In genomic region chr1:203754455-203754864, GRCh38 we compare ENCODE assay signal across 9 cellular contexts. TPM values are rescaled to one million over a fixed set of nuclear protein-coding genes. Genes with fewer than 3 reads are reported as not detected.
DNase-seq lines count a peak whose midpoint lies in the region; ATAC-seq lines count a peak whose summit lies in the region.
"Had no signal": no experiment of that assay in that cellular context is flagged by ENCODE, and none has a peak within 500 bp of the region (broad histone marks: within the 10 kb centered on the region; RNA-seq: fewer than 3 reads in every experiment).

No MANE protein-coding gene starts in this region.

- no peaks in the 10 kb centered on the region for H3K36me3 Mint-ChIP-seq in T-helper 2 cell treated with Interferon-gamma antibody and Interleukin-4, amounts not matched to agents 5 μg/mL and 100 μg/mL, for 36 hours (ENCODE audit: low read depth)
- no peaks in the 10 kb centered on the region for H3K36me3 Mint-ChIP-seq in memory B cell

- peak overlapping the region; percentile 67 for H3K27ac Mint-ChIP-seq in T-helper 2 cell treated with Interferon-gamma antibody and Interleukin-4, amounts not matched to agents 5 μg/mL and 100 μg/mL, for 36 hours
- H3K27ac Mint-ChIP-seq in memory B cell: peak overlapping the region; percentile 96

- no peaks in the 10 kb centered on the region for H3K9me3 Mint-ChIP-seq in T-helper 2 cell treated with Interferon-gamma antibody and Interleukin-4, amounts not matched to agents 5 μg/mL and 100 μg/mL, for 36 hours
- peaks cover 3% of the 10 kb centered on the region for H3K9me3 Mint-ChIP-seq in memory B cell

- peak overlapping the region; percentile 3 for H3K4me3 Mint-ChIP-seq in T-helper 2 cell treated with Interferon-gamma antibody and Interleukin-4, amounts not matched to agents 5 μg/mL and 100 μg/mL, for 36 hours
- peak overlapping the region; percentile 70 for H3K4me3 Mint-ChIP-seq in memory B cell

- peaks cover 14% of the 10 kb centered on the region for H3K4me1 Mint-ChIP-seq in T-helper 2 cell treated with Interferon-gamma antibody and Interleukin-4, amounts not matched to agents 5 μg/mL and 100 μg/mL, for 36 hours (ENCODE audit: low read depth)
- H3K4me1 Mint-ChIP-seq in memory B cell: peaks cover 31% of the 10 kb centered on the region

- H3K27me3 Mint-ChIP-seq in T-helper 2 cell treated with Interferon-gamma antibody and Interleukin-4, amounts not matched to agents 5 μg/mL and 100 μg/mL, for 36 hours (ENCODE audit: low read depth): no peaks in the 10 kb centered on the region
- H3K27me3 Mint-ChIP-seq in memory B cell: no peaks in the 10 kb centered on the region

- peak; percentile 21 for DNase-seq in T-helper 2 cell treated with Interferon-gamma antibody and Interleukin-4, amounts not matched to agents 5 μg/mL and 100 μg/mL, for 36 hours (ENCODE audit: low spot score)
- DNase-seq in memory B cell (ENCODE audit: low spot score in 2 of 2): peak; percentile 30 to 39
- DNase-seq in NOMO-1 (lab: John Stamatoyannopoulos, UW; ENCODE audit: unreplicated experiment in 2 of 2): no peak
- no peak for DNase-seq in glomerular visceral epithelial cell (ENCODE audit: extremely low spot score)
- no peak for DNase-seq in left lobe of liver (ENCODE audit: low spot score)
- DNase-seq in NCI-H1417 (lab: John Stamatoyannopoulos, UW): no peak

- ATAC-seq in GM18502 (IDR thresholded peaks at IDR 0.05; ENCODE audit: poor library complexity, unreplicated experiment) (peak; percentile 90), HG02678 (IDR thresholded peaks at IDR 0.05; ENCODE audit: unreplicated experiment) (peak; percentile 70), memory B cell (ENCODE audit: low read depth) (peak; percentile 71), left lobe of liver (no peak)

RNA-seq across cellular contexts. Expression of gene LAX1, which starts 10.5 kb away (rescaled TPM):
- 0.25 TPM for total RNA-seq in left lobe of liver
- total RNA-seq: G401 had no signal

RNA-seq across cellular contexts. Expression of gene ZBED6, which starts 41.0 kb away (rescaled TPM):
- 17.0 TPM for total RNA-seq in left lobe of liver

RNA-seq across cellular contexts. Expression of gene ZC3H11A, which starts 41.0 kb away (rescaled TPM):
- 23.7 TPM for total RNA-seq in left lobe of liver

Comparison
In these comparisons a context has a peak if more than half of its experiments do, and no peak if none do; other contexts are left out.
1. DNase-seq: peak in T-helper 2 cell treated with Interferon-gamma antibody and Interleukin-4, amounts not matched to agents 5 μg/mL and 100 μg/mL, for 36 hours (single experiment) and memory B cell (2 of 2); none in NOMO-1 (0 of 2), glomerular visceral epithelial cell (single experiment), left lobe of liver (single experiment) and NCI-H1417 (0 of 3).